9 cellular contexts compared by ENCODE assay signal in the genomic region with DNA sequence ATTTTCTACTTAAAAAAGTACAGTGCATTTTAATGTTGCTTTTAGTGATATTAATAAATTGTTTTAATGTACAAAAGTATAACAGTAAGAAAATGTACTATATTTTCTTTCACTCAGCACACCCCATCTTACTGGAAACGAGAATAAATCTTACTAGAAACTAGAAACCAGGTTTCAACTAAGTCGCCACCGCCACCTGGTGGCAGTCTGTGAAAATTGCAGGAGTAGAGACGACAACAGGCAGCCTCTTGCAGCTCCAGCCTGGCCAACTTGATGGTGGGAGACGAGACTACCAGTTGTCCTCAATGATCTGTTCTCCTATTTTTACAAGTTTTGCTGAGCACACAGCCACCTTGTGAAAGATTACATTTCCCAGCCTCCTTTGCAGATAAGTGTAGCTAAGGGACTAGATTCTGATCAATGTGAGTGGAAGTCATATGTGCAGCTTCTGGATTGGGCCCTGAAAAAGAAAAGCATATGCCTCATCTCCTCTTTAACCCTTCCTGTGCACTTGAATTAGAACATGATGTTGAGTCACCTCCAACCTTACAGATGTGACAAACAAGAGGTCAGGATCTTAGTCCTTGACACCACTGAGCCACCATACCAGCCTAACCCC. TPM values are rescaled to one million over a fixed set of nuclear protein-coding genes. Genes with fewer than 3 reads are reported as not detected.
DNase-seq lines count a peak whose midpoint lies in the region; ATAC-seq and TF ChIP-seq lines count a peak whose summit lies in the region.
"Had no signal": no experiment of that assay in that cellular context is flagged by ENCODE, and none has a peak within 500 bp of the region (broad histone marks: within the 10 kb centered on the region; RNA-seq: fewer than 3 reads in every experiment).

No MANE protein-coding gene starts in this region.

- intact Hi-C loops in Calu3 (cut with micrococcal nuclease; ENCODE audit: unreplicated experiment) (loop anchor here (5.0 to 10.0 kb wide), 2 partner anchors 114 to 152 kb away; no protein-coding TSS in a partner anchor), Panc1 (cut with micrococcal nuclease; ENCODE audit: unreplicated experiment) (no loop called here), lower leg skin (cut with DNase I; ENCODE audit: low total_unique reads) (no loop called here)

- H3K27me3 Mint-ChIP-seq in Calu3 (ENCODE audit: unreplicated experiment) = no peaks in the 10 kb centered on the region
- H3K27me3 Mint-ChIP-seq in activated naive CD8-positive, alpha-beta T cell treated with anti-CD3 and anti-CD28 coated beads for 36 hours = no peaks in the 10 kb centered on the region
- H3K27me3 Mint-ChIP-seq: activated B cell treated with CpG ODN at 0.5 μM for 24 hours had no signal

- TF ChIP-seq POLR2A in lower leg skin (IDR thresholded peaks at IDR 0.05) = no peak

- CTCF ChIA-PET in Calu3 (lab: Charles Lee) (interaction anchor here (1.0 kb wide), 1 partner anchor 12 kb away, joined by 3 read pairs; no protein-coding TSS in a partner anchor), Panc1 (lab: Charles Lee) (interaction anchor here (0.6 to 1.0 kb wide), 2 partner anchors 108 to 135 kb away, joined by 3 to 4 read pairs; no protein-coding TSS in a partner anchor)

- no peaks in the 10 kb centered on the region for H3K4me1 Mint-ChIP-seq in Calu3 (ENCODE audit: low read depth, unreplicated experiment)
- no peaks in the 10 kb centered on the region for H3K4me1 Mint-ChIP-seq in activated naive CD8-positive, alpha-beta T cell treated with anti-CD3 and anti-CD28 coated beads for 36 hours
- H3K4me1 Mint-ChIP-seq: activated B cell treated with CpG ODN at 0.5 μM for 24 hours had no signal

- peak; percentile 72 for DNase-seq in Calu3
- peak; percentile 94 for DNase-seq in HT-29 (ENCODE audit: low spot score)
- DNase-seq in Panc1 (ENCODE audit: low read depth, low spot score) = peak; percentile 39
- DNase-seq in activated naive CD8-positive, alpha-beta T cell treated with anti-CD3 and anti-CD28 coated beads for 36 hours = peak; percentile 66
- peak; percentile 80 for DNase-seq in iPS-NIHi7 (ENCODE audit: extremely low spot score)
- peak; percentile 56 to 66 for DNase-seq in stimulated activated CD8-positive, alpha-beta memory T cell treated with anti-CD3 and anti-CD28 coated beads, Interleukin-2, amount 100 ng/mL, for 48 hours (ENCODE audit: low read depth in 2 of 2)
- DNase-seq in lower leg skin (ENCODE audit: low spot score in 2 of 2) = no peak
- DNase-seq: activated B cell treated with CpG ODN at 0.5 μM for 24 hours had no signal

- no peak overlapping the region for H3K27ac Mint-ChIP-seq in Calu3 (ENCODE audit: unreplicated experiment)
- H3K27ac Mint-ChIP-seq in activated naive CD8-positive, alpha-beta T cell treated with anti-CD3 and anti-CD28 coated beads for 36 hours = no peak overlapping the region
- H3K27ac Mint-ChIP-seq: activated B cell treated with CpG ODN at 0.5 μM for 24 hours had no signal

- H3K4me1 ChIP-seq in Panc1 (ENCODE audit: control insufficient read depth, insufficient read depth, low read length) = no peaks in the 10 kb centered on the region; the same call in 1 of the 2 replicates

- BruUV-seq in Calu3 (replicated peaks; lab: Mats Ljungman, UMichigan) = no TSS peak
- no TSS peak for BruUV-seq in Panc1 (replicated peaks; lab: Mats Ljungman, UMichigan)

- WGBS in lower leg skin, 2 donors = 21 to 26% methylated on average over 5 of the region's 5 CpGs

- no peaks in the 10 kb centered on the region for H3K36me3 ChIP-seq in Panc1 (ENCODE audit: control insufficient read depth, insufficient read depth, low read length)

- H3K4me3 Mint-ChIP-seq in Calu3 (ENCODE audit: low read depth, unreplicated experiment) = no peak overlapping the region
- H3K4me3 Mint-ChIP-seq in activated naive CD8-positive, alpha-beta T cell treated with anti-CD3 and anti-CD28 coated beads for 36 hours = no peak overlapping the region
- H3K4me3 Mint-ChIP-seq: activated B cell treated with CpG ODN at 0.5 μM for 24 hours had no signal

- TF ChIP-seq CTCF in Calu3 (IDR thresholded peaks at IDR 0.05; ENCODE audit: unreplicated experiment) (peak; percentile 89), Panc1 (IDR thresholded peaks at IDR 0.05) (peak; percentile 94), lower leg skin (IDR thresholded peaks at IDR 0.05) (no peak)

- no peak overlapping the region for H3K27ac ChIP-seq in Panc1 (ENCODE audit: low read length)

- H3K36me3 Mint-ChIP-seq in Calu3 (ENCODE audit: insufficient read depth, unreplicated experiment) = no peaks in the 10 kb centered on the region
- no peaks in the 10 kb centered on the region for H3K36me3 Mint-ChIP-seq in activated naive CD8-positive, alpha-beta T cell treated with anti-CD3 and anti-CD28 coated beads for 36 hours

- H3K27me3 ChIP-seq in Panc1 (ENCODE audit: control insufficient read depth, insufficient read depth, low read length) = no peaks in the 10 kb centered on the region

- in situ Hi-C loops in Panc1 (cut with HindIII; ENCODE audit: low pct_unique_long_range_greater_than_20kb, low sequenced_read_pairs) = no loop called here

- POLR2A ChIA-PET in Panc1 (lab: Charles Lee) = no interaction called here

- no peaks in the 10 kb centered on the region for H3K9me3 Mint-ChIP-seq in Calu3 (ENCODE audit: low read depth, unreplicated experiment)
- H3K9me3 Mint-ChIP-seq in activated naive CD8-positive, alpha-beta T cell treated with anti-CD3 and anti-CD28 coated beads for 36 hours = peaks cover 6% of the 10 kb centered on the region

- H3K4me3 ChIP-seq in Panc1 (ENCODE audit: low read depth in 2 of 2, low read length in 2 of 2) (no peak overlapping the region), lower leg skin (ENCODE audit: low read depth, poor library complexity, severe bottlenecking) (no peak overlapping the region)

- no peaks in the 10 kb centered on the region for H3K9me3 ChIP-seq in Panc1 (ENCODE audit: control insufficient read depth, insufficient read depth, low read depth, low read length)

- ATAC-seq in Panc1 (0 out of 2 replicates have a peak, but pooled peaks have one; percentile 52), HG03565 (IDR thresholded peaks at IDR 0.05; ENCODE audit: unreplicated experiment) (no peak)

RNA-seq across cellular contexts. Expression of gene OTOF, which starts 8.7 kb away (rescaled TPM):
- total RNA-seq in Calu3 (2022) (not detected in 2 replicates), Panc1 (2021; ENCODE audit: unreplicated experiment) (0.41 TPM), lower leg skin (under 1 TPM in 2 of 4 donors, not detected in 2; 0.49 to 0.89 TPM)
- under 0.01 TPM in 1 of 2 replicates, not detected in the other for total RNA-seq in HT-29 (2014; rRNA removed; shearing (Covaris generic))
- polyA plus RNA-seq in Panc1 (2012; ENCODE audit: insufficient read length) = 0.39 TPM
- 1 to 10 TPM in 1 of 2 experiments, under 1 TPM in 1; 0.74 to 1.1 TPM for total RNA-seq in activated naive CD8-positive, alpha-beta T cell treated with anti-CD3 and anti-CD28 coated beads for 36 hours
- total RNA-seq: activated B cell treated with CpG ODN at 0.5 μM for 24 hours had no signal

Comparison
In these comparisons a context has a peak if more than half of its experiments do, and no peak if none do; other contexts are left out.
1. DNase-seq: peak in Calu3 (single experiment), HT-29 (single experiment), Panc1 (single experiment), activated naive CD8-positive, alpha-beta T cell treated with anti-CD3 and anti-CD28 coated beads for 36 hours (single experiment), iPS-NIHi7 (single experiment) and stimulated activated CD8-positive, alpha-beta memory T cell treated with anti-CD3 and anti-CD28 coated beads, Interleukin-2, amount 100 ng/mL, for 48 hours (2 of 2); none in lower leg skin (0 of 2).
2. CTCF ChIP-seq: peak in Calu3 (single experiment) and Panc1 (single experiment); none in lower leg skin (0 of 3).